Comparison of ENCODE assay signal across 15 cellular contexts in the genomic region with DNA sequence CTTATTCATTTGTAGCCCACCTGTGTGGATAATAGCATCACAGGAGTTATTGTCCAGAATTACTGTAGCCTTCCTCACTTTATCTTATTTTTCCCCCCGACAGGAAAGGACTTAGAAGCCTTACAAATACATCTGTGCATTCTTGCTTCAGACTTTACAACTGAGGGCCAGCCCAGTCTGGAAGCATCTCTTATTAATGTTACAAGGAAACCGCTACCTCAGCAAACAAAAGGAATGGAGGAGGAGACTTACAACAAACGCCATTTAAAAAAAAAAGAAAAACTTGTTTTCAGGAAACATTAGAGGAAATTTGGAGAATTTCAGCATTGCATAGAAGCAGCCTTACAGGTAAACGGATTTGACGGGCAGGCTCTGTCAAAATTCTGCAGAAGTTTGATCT. TPM values are rescaled to one million over a fixed set of nuclear protein-coding genes. Genes with fewer than 3 reads are reported as not detected.
DNase-seq lines count a peak whose midpoint lies in the region; ATAC-seq and TF ChIP-seq lines count a peak whose summit lies in the region.
"Had no signal": no experiment of that assay in that cellular context is flagged by ENCODE, and none has a peak within 500 bp of the region (broad histone marks: within the 10 kb centered on the region; RNA-seq: fewer than 3 reads in every experiment).

No MANE protein-coding gene starts in this region.

- POLR2A ChIA-PET in activated CD4-positive, alpha-beta memory T cell treated with anti-CD3 and anti-CD28 coated beads for 36 hours (lab: Charles Lee): no interaction called here
- POLR2A ChIA-PET in activated CD4-positive, alpha-beta memory T cell treated with anti-CD3 and anti-CD28 coated beads, Interleukin-2, amount 10 ng/mL, durations not matched to agents 7 days and 5 days (lab: Charles Lee): no interaction called here

- no peak overlapping the region for H3K4me3 Mint-ChIP-seq in activated CD4-positive, alpha-beta memory T cell treated with anti-CD3 and anti-CD28 coated beads for 36 hours
- no peak overlapping the region for H3K4me3 Mint-ChIP-seq in activated CD4-positive, alpha-beta memory T cell treated with anti-CD3 and anti-CD28 coated beads, Interleukin-2, amount 10 ng/mL, durations not matched to agents 7 days and 5 days
- H3K4me3 Mint-ChIP-seq in naive B cell: no peak overlapping the region
- H3K4me3 Mint-ChIP-seq: CD14-positive monocyte had no signal

- TF ChIP-seq EP300 in transverse colon (IDR thresholded peaks at IDR 0.05; ENCODE audit: low read depth): no peak

- H3K4me3 ChIP-seq in duodenal mucosa (ENCODE audit: low read depth in 1 of 2, low read length in 2 of 2) (no peak overlapping the region), transverse colon (no peak overlapping the region)

- no peaks in the 10 kb centered on the region for H3K27me3 Mint-ChIP-seq in activated CD4-positive, alpha-beta memory T cell treated with anti-CD3 and anti-CD28 coated beads for 36 hours
- no peaks in the 10 kb centered on the region for H3K27me3 Mint-ChIP-seq in activated CD4-positive, alpha-beta memory T cell treated with anti-CD3 and anti-CD28 coated beads, Interleukin-2, amount 10 ng/mL, durations not matched to agents 7 days and 5 days
- no peaks in the 10 kb centered on the region for H3K27me3 Mint-ChIP-seq in naive B cell

- ATAC-seq in naive B cell (ENCODE audit: low read depth in 2 of 2) (no peak), HG02763 (IDR thresholded peaks at IDR 0.05; ENCODE audit: unreplicated experiment) (no peak)

- peak overlapping the region; percentile 6 for H3K27ac Mint-ChIP-seq in activated CD4-positive, alpha-beta memory T cell treated with anti-CD3 and anti-CD28 coated beads for 36 hours
- no peak overlapping the region for H3K27ac Mint-ChIP-seq in activated CD4-positive, alpha-beta memory T cell treated with anti-CD3 and anti-CD28 coated beads, Interleukin-2, amount 10 ng/mL, durations not matched to agents 7 days and 5 days
- peak overlapping the region; percentile 8 to 78 (median 63) for H3K27ac Mint-ChIP-seq in naive B cell

- peaks cover 6 to 10% of the 10 kb centered on the region in 2 donors for H3K4me1 ChIP-seq in duodenal mucosa (ENCODE audit: control insufficient read depth in 1 of 2, insufficient read depth in 2 of 2, low read length in 2 of 2)
- peaks cover 0 to 71% (median 35%) of the 10 kb centered on the region in 4 donors for H3K4me1 ChIP-seq in transverse colon

- H3K9ac ChIP-seq in duodenal mucosa (ENCODE audit: low read depth in 1 of 2, low read length in 2 of 2): no peak overlapping the region

- H3K36me3 ChIP-seq in duodenal mucosa (ENCODE audit: control insufficient read depth in 1 of 2, insufficient read depth in 2 of 2, low read length in 2 of 2) (peaks cover 0 to 4% of the 10 kb centered on the region in 2 donors), transverse colon (no peaks in the 10 kb centered on the region)

- TF ChIP-seq CTCF in transverse colon (IDR thresholded peaks at IDR 0.05): no peak

- no peaks in the 10 kb centered on the region for H3K27me3 ChIP-seq in duodenal mucosa (ENCODE audit: control insufficient read depth in 1 of 2, insufficient read depth in 2 of 2, low read length in 2 of 2)
- no peaks in the 10 kb centered on the region for H3K27me3 ChIP-seq in transverse colon

- CTCF ChIA-PET in activated CD4-positive, alpha-beta memory T cell treated with anti-CD3 and anti-CD28 coated beads for 36 hours (lab: Charles Lee): no interaction called here
- CTCF ChIA-PET in activated CD4-positive, alpha-beta memory T cell treated with anti-CD3 and anti-CD28 coated beads, Interleukin-2, amount 10 ng/mL, durations not matched to agents 7 days and 5 days (lab: Charles Lee): no interaction called here

- H3K4me1 Mint-ChIP-seq in activated CD4-positive, alpha-beta memory T cell treated with anti-CD3 and anti-CD28 coated beads for 36 hours (ENCODE audit: low read depth): no peaks in the 10 kb centered on the region
- H3K4me1 Mint-ChIP-seq in activated CD4-positive, alpha-beta memory T cell treated with anti-CD3 and anti-CD28 coated beads, Interleukin-2, amount 10 ng/mL, durations not matched to agents 7 days and 5 days: no peaks in the 10 kb centered on the region
- H3K4me1 Mint-ChIP-seq in naive B cell: peaks cover 5 to 9% (median 7%) of the 10 kb centered on the region in 3 donors
- H3K4me1 Mint-ChIP-seq: CD14-positive monocyte had no signal

- in situ Hi-C loops in transverse colon (cut with MboI; ENCODE audit: low pct_ligation_motif_present in 1 of 4, low pct_unique_long_range_greater_than_20kb in 1 of 4, low sequenced_read_pairs in 3 of 4): no loop called here

- H3K36me3 Mint-ChIP-seq in activated CD4-positive, alpha-beta memory T cell treated with anti-CD3 and anti-CD28 coated beads for 36 hours: peaks cover 5% of the 10 kb centered on the region
- peaks cover 2% of the 10 kb centered on the region for H3K36me3 Mint-ChIP-seq in activated CD4-positive, alpha-beta memory T cell treated with anti-CD3 and anti-CD28 coated beads, Interleukin-2, amount 10 ng/mL, durations not matched to agents 7 days and 5 days (ENCODE audit: low read depth)
- no peaks in the 10 kb centered on the region for H3K36me3 Mint-ChIP-seq in naive B cell

- WGBS in transverse colon (ENCODE audit: low coverage in 1 of 2), 2 donors: 40 to 53% methylated on average over 5 of the region's 5 CpGs

- H3K9me3 ChIP-seq in duodenal mucosa (ENCODE audit: control insufficient read depth in 1 of 2, low read length in 2 of 2): no peaks in the 10 kb centered on the region
- no peaks in the 10 kb centered on the region for H3K9me3 ChIP-seq in transverse colon

- no peak for TF ChIP-seq POLR2A in transverse colon (IDR thresholded peaks at IDR 0.05)

- DNase-seq in activated CD4-positive, alpha-beta memory T cell treated with anti-CD3 and anti-CD28 coated beads for 36 hours: no peak
- DNase-seq in activated CD4-positive, alpha-beta memory T cell treated with anti-CD3 and anti-CD28 coated beads, Interleukin-2, amount 10 ng/mL, durations not matched to agents 7 days and 5 days: no peak
- DNase-seq in naive B cell (no peak), transverse colon (no peak), NCI-H1092 (lab: John Stamatoyannopoulos, UW) (no peak)
- no peak for DNase-seq in stimulated activated CD4-positive, alpha-beta T cell treated with anti-CD3 and anti-CD28 coated beads, Interleukin-15, amount 100 ng/mL, for 24 hours
- DNase-seq: HCEC 1CT; NCI-H1048; NCI-H1694 treated with DMSO at 0.1 percent for 48 hours; NCI-H69; NK-92 treated with Interleukin-12 subunit alpha and Interleukin-12 subunit beta, amount 100 ng/mL, for 24 hours; OCI-M1 had no signal

- H3K27ac ChIP-seq in duodenal mucosa (ENCODE audit: low read depth, low read length) (peak overlapping the region; percentile 33), transverse colon (peak overlapping the region; percentile 75 to 82 (median 80))

- H3K9me3 Mint-ChIP-seq in activated CD4-positive, alpha-beta memory T cell treated with anti-CD3 and anti-CD28 coated beads for 36 hours: no peaks in the 10 kb centered on the region
- H3K9me3 Mint-ChIP-seq in activated CD4-positive, alpha-beta memory T cell treated with anti-CD3 and anti-CD28 coated beads, Interleukin-2, amount 10 ng/mL, durations not matched to agents 7 days and 5 days: no peaks in the 10 kb centered on the region
- H3K9me3 Mint-ChIP-seq in naive B cell: no peaks in the 10 kb centered on the region
- H3K9me3 Mint-ChIP-seq: CD14-positive monocyte had no signal

- intact Hi-C loops in activated CD4-positive, alpha-beta memory T cell treated with anti-CD3 and anti-CD28 coated beads for 36 hours (cut with micrococcal nuclease): no loop called here
- intact Hi-C loops in transverse colon (cut with DNase I; ENCODE audit: low total_unique reads): no loop called here

RNA-seq across cellular contexts. Expression of a gene that starts 45.2 kb away (rescaled TPM):
- 10 to 100 TPM; 11.7 to 11.9 TPM for total RNA-seq in activated CD4-positive, alpha-beta memory T cell treated with anti-CD3 and anti-CD28 coated beads for 36 hours
- total RNA-seq in activated CD4-positive, alpha-beta memory T cell treated with anti-CD3 and anti-CD28 coated beads, Interleukin-2, amount 10 ng/mL, durations not matched to agents 7 days and 5 days: 10 to 100 TPM; 14.3 to 14.4 TPM
- 10 to 100 TPM in 2 of 6 donors, 1 to 10 TPM in 4; 2.1 to 16.9 (median 9.4) TPM for polyA plus RNA-seq in naive B cell (ENCODE audit: low read depth in 6 of 6)
- total RNA-seq in transverse colon: 10 to 100 TPM; 16.7 to 27.8 (median 22.7) TPM
